In genomic region chr2:203503460-203503859, GRCh38 we compare ENCODE assay signal across 1 cellular context. TPM values are rescaled to one million over a fixed set of nuclear protein-coding genes. Genes with fewer than 3 reads are reported as not detected.
"Had no signal": no experiment of that assay in that cellular context is flagged by ENCODE, and none has a peak within 500 bp of the region (broad histone marks: within the 10 kb centered on the region; RNA-seq: fewer than 3 reads in every experiment).

No MANE protein-coding gene starts in this region.

RNA-seq across cellular contexts. Expression of gene RAPH1, which starts 31.6 kb away (rescaled TPM):
- polyA plus RNA-seq: IgD-negative memory B cell had no signal
